Comparison of ENCODE assay signal across 29 cellular contexts in genomic region chr18:26526966-26527234, GRCh38.
"Had no signal": no experiment of that assay in that cellular context is flagged by ENCODE, and none has a peak within 500 bp of the region (broad histone marks: within the 10 kb centered on the region; RNA-seq: fewer than 3 reads in every experiment).

No MANE protein-coding gene starts in this region.

- H3K4me1 ChIP-seq: prostate gland, sigmoid colon, suprapubic skin, tibial artery had no signal

- H3K4me3 Mint-ChIP-seq: activated CD4-positive, alpha-beta T cell treated with anti-CD3 and anti-CD28 coated beads, Interleukin-2, amount 10 ng/mL, durations not matched to agents 7 days and 5 days; activated CD8-positive, alpha-beta T cell treated with anti-CD3 and anti-CD28 coated beads for 36 hours; activated naive CD4-positive, alpha-beta T cell treated with anti-CD3 and anti-CD28 coated beads, Interleukin-2, amount 50 U/mL, for 24 hours; activated naive CD8-positive, alpha-beta T cell treated with anti-CD3 and anti-CD28 coated beads, Interleukin-2, amount 50 U/mL, for 24 hours; natural killer cell treated with Interleukin-12 subunit alpha and Interleukin-12 subunit beta and Interleukin-15 and Interleukin-18, amount 100 ng/mL, for 72 hours; T-helper 17 cell had no signal

- H3K9me3 Mint-ChIP-seq: activated CD4-positive, alpha-beta T cell treated with anti-CD3 and anti-CD28 coated beads, Interleukin-2, amount 10 ng/mL, durations not matched to agents 7 days and 5 days; activated CD8-positive, alpha-beta T cell treated with anti-CD3 and anti-CD28 coated beads for 36 hours; activated naive CD4-positive, alpha-beta T cell treated with anti-CD3 and anti-CD28 coated beads, Interleukin-2, amount 50 U/mL, for 24 hours; activated naive CD8-positive, alpha-beta T cell treated with anti-CD3 and anti-CD28 coated beads, Interleukin-2, amount 50 U/mL, for 24 hours; activated T-helper 2 cell treated with anti-CD3 and anti-CD28 coated beads, Interferon-gamma antibody, Interleukin-2, Interleukin-4, amounts not matched to agents 10 μg/mL and 5 μg/mL and 100 μg/mL, durations not matched to agents 14 hours and 24 hours and 36 hours; natural killer cell treated with Interleukin-12 subunit alpha and Interleukin-12 subunit beta and Interleukin-15 and Interleukin-18, amount 100 ng/mL, for 72 hours had no signal

- H3K27me3 Mint-ChIP-seq: activated CD4-positive, alpha-beta T cell treated with anti-CD3 and anti-CD28 coated beads, Interleukin-2, amount 10 ng/mL, durations not matched to agents 7 days and 5 days; activated CD8-positive, alpha-beta T cell treated with anti-CD3 and anti-CD28 coated beads for 36 hours; activated naive CD4-positive, alpha-beta T cell treated with anti-CD3 and anti-CD28 coated beads, Interleukin-2, amount 50 U/mL, for 24 hours; activated naive CD8-positive, alpha-beta T cell treated with anti-CD3 and anti-CD28 coated beads, Interleukin-2, amount 50 U/mL, for 24 hours; natural killer cell treated with Interleukin-12 subunit alpha and Interleukin-12 subunit beta and Interleukin-15 and Interleukin-18, amount 100 ng/mL, for 72 hours had no signal

- H3K36me3 Mint-ChIP-seq: activated naive CD4-positive, alpha-beta T cell treated with anti-CD3 and anti-CD28 coated beads, Interleukin-2, amount 50 U/mL, for 24 hours; natural killer cell treated with Interleukin-12 subunit alpha and Interleukin-12 subunit beta and Interleukin-15 and Interleukin-18, amount 100 ng/mL, for 72 hours had no signal

- H3K36me3 ChIP-seq: gastroesophageal sphincter, neutrophil, prostate gland, sigmoid colon, suprapubic skin, tibial artery had no signal

- DNase-seq: activated CD4-positive, alpha-beta T cell treated with anti-CD3 and anti-CD28 coated beads for 1 hour; activated CD4-positive, alpha-beta T cell treated with anti-CD3 and anti-CD28 coated beads, Interleukin-2, amount 10 ng/mL, durations not matched to agents 7 days and 5 days; activated CD8-positive, alpha-beta T cell treated with anti-CD3 and anti-CD28 coated beads for 36 hours; activated naive CD8-positive, alpha-beta T cell treated with anti-CD3 and anti-CD28 coated beads, Interleukin-2, amount 50 U/mL, for 24 hours; activated T-cell treated with anti-CD3 and anti-CD28 coated beads, Interleukin-2, amount 50 U/mL, for 48 hours; amygdala; caudate nucleus; cortex of kidney; head of caudate nucleus; hypothalamus; left cardiac atrium; left ventricle myocardium superior; mammary epithelial cell; sigmoid colon; small intestine; stimulated activated naive CD4-positive, alpha-beta T cell; SW 1271; T-helper 17 cell; T1000; tibial artery had no signal

- H3K4me1 Mint-ChIP-seq: activated CD4-positive, alpha-beta T cell treated with anti-CD3 and anti-CD28 coated beads, Interleukin-2, amount 10 ng/mL, durations not matched to agents 7 days and 5 days; activated naive CD4-positive, alpha-beta T cell treated with anti-CD3 and anti-CD28 coated beads, Interleukin-2, amount 50 U/mL, for 24 hours; activated naive CD8-positive, alpha-beta T cell treated with anti-CD3 and anti-CD28 coated beads, Interleukin-2, amount 50 U/mL, for 24 hours had no signal

- H3K9me3 ChIP-seq: gastroesophageal sphincter, neutrophil, prostate gland, sigmoid colon, suprapubic skin, tibial artery had no signal

- H3K27me3 ChIP-seq: gastroesophageal sphincter, neutrophil, sigmoid colon, suprapubic skin, tibial artery had no signal

- ATAC-seq: activated CD8-positive, alpha-beta T cell treated with anti-CD3 and anti-CD28 coated beads for 36 hours; activated naive CD8-positive, alpha-beta T cell treated with anti-CD3 and anti-CD28 coated beads, Interleukin-2, amount 50 U/mL, for 24 hours; gastroesophageal sphincter; left cardiac atrium; left ventricle myocardium superior; natural killer cell treated with Interleukin-12 subunit alpha and Interleukin-12 subunit beta and Interleukin-15 and Interleukin-18, amount 100 ng/mL, for 72 hours; T-helper 17 cell had no signal

- H3K4me3 ChIP-seq: gastroesophageal sphincter, prostate gland, sigmoid colon, suprapubic skin, tibial artery had no signal

- H3K27ac ChIP-seq: gastroesophageal sphincter, neutrophil, prostate gland, sigmoid colon, suprapubic skin, tibial artery had no signal

- H3K27ac Mint-ChIP-seq: activated CD4-positive, alpha-beta T cell treated with anti-CD3 and anti-CD28 coated beads, Interleukin-2, amount 10 ng/mL, durations not matched to agents 7 days and 5 days; activated CD8-positive, alpha-beta T cell treated with anti-CD3 and anti-CD28 coated beads for 36 hours; activated naive CD4-positive, alpha-beta T cell treated with anti-CD3 and anti-CD28 coated beads, Interleukin-2, amount 50 U/mL, for 24 hours; activated naive CD8-positive, alpha-beta T cell treated with anti-CD3 and anti-CD28 coated beads, Interleukin-2, amount 50 U/mL, for 24 hours; activated T-helper 2 cell treated with anti-CD3 and anti-CD28 coated beads, Interferon-gamma antibody, Interleukin-2, Interleukin-4, amounts not matched to agents 10 μg/mL and 5 μg/mL and 100 μg/mL, durations not matched to agents 14 hours and 24 hours and 36 hours; natural killer cell treated with Interleukin-12 subunit alpha and Interleukin-12 subunit beta and Interleukin-15 and Interleukin-18, amount 100 ng/mL, for 72 hours; T-helper 17 cell had no signal

- FAIRE-seq: endothelial cell of umbilical vein, islet of Langerhans, small intestine had no signal
